Comparison of ENCODE assay signal across 8 cellular contexts in genomic region chr1:232806071-232806510, GRCh38. TPM values are rescaled to one million over a fixed set of nuclear protein-coding genes. Genes with fewer than 3 reads are reported as not detected.
DNase-seq lines count a peak whose midpoint lies in the region; ATAC-seq and TF ChIP-seq lines count a peak whose summit lies in the region.

No MANE protein-coding gene starts in this region.

- H4K8ac ChIP-seq in neuronal stem cell (ENCODE audit: low read depth, low read length): no peak overlapping the region

- POLR2A ChIA-PET in CD8-positive, alpha-beta memory T cell (lab: Charles Lee): no interaction called here

- H2BK120ac ChIP-seq in neuronal stem cell (ENCODE audit: low read depth, low read length): peak overlapping the region; percentile 50

- peak overlapping the region; percentile 87 to 95 (median 89) for H3K4me3 Mint-ChIP-seq in CD8-positive, alpha-beta memory T cell
- H3K4me3 Mint-ChIP-seq in effector memory CD8-positive, alpha-beta T cell: peak overlapping the region; percentile 89

- CTCF ChIA-PET in CD8-positive, alpha-beta memory T cell (lab: Charles Lee): no interaction called here

- H3K27ac Mint-ChIP-seq in CD8-positive, alpha-beta memory T cell: peak overlapping the region; percentile 10 to 75 (median 57)
- H3K27ac Mint-ChIP-seq in effector memory CD8-positive, alpha-beta T cell: peak overlapping the region; percentile 11 to 76

- H3K23ac ChIP-seq in neuronal stem cell (ENCODE audit: low read depth, low read length, poor library complexity): peak overlapping the region; percentile 97

- no peak overlapping the region for H2AFZ ChIP-seq in neuronal stem cell (ENCODE audit: low read length)

- peaks cover 1 to 9% of the 10 kb centered on the region in 2 donors for H3K27me3 Mint-ChIP-seq in CD8-positive, alpha-beta memory T cell
- peaks cover 6 to 12% of the 10 kb centered on the region in 2 donors for H3K27me3 Mint-ChIP-seq in effector memory CD8-positive, alpha-beta T cell

- H4K91ac ChIP-seq in neuronal stem cell (ENCODE audit: low read depth, low read length, poor library complexity): no peak overlapping the region

- H3K27ac ChIP-seq in CD8-positive, alpha-beta memory T cell (ENCODE audit: low read depth, low read length): no peak overlapping the region
- no peak overlapping the region for H3K27ac ChIP-seq in neuronal stem cell (replicated peaks; ENCODE audit: low read length)

- H3K9me3 Mint-ChIP-seq in CD8-positive, alpha-beta memory T cell: peaks cover 19 to 32% (median 29%) of the 10 kb centered on the region in 5 donors
- no peaks in the 10 kb centered on the region for H3K9me3 Mint-ChIP-seq in effector memory CD8-positive, alpha-beta T cell

- WGBS in neuronal stem cell (ENCODE audit: extremely low coverage in 2 of 2, insufficient read length in 2 of 2, insufficient replicate concordance in 1 of 2), 2 donors: no CpG with 5 or more reads among the region's 4 CpGs

- DNase-seq in CD8-positive, alpha-beta memory T cell: no peak
- peak; percentile 63 for DNase-seq in NB4 (ENCODE audit: low read depth)
- no peak for DNase-seq in effector memory CD8-positive, alpha-beta T cell
- DNase-seq in neuronal stem cell (ENCODE audit: low spot score): no peak
- DNase-seq in SW480 (ENCODE audit: low spot score): no peak
- DNase-seq in NCI-H1436 treated with DMSO at 0.1 percent for 48 hours (lab: John Stamatoyannopoulos, UW): no peak
- DNase-seq in ACHN: no peak

- H2AK5ac ChIP-seq in neuronal stem cell (ENCODE audit: low read depth, low read length): peak overlapping the region; percentile 85

- H2BK15ac ChIP-seq in neuronal stem cell (ENCODE audit: low read length): no peak overlapping the region

- peak overlapping the region; percentile 99 for H3K9ac ChIP-seq in neuronal stem cell (ENCODE audit: low read depth, low read length, poor library complexity)

- no peak overlapping the region for H3K14ac ChIP-seq in neuronal stem cell (ENCODE audit: low read length)

- peak overlapping the region; percentile 81 for H3K4me2 ChIP-seq in neuronal stem cell (ENCODE audit: insufficient read depth, low read length, poor library complexity, severe bottlenecking)

- H3K79me1 ChIP-seq in neuronal stem cell (ENCODE audit: low read depth, low read length): no peaks in the 10 kb centered on the region

- H3K36me3 Mint-ChIP-seq in CD8-positive, alpha-beta memory T cell: peaks cover 2 to 22% (median 4%) of the 10 kb centered on the region in 3 donors
- no peaks in the 10 kb centered on the region for H3K36me3 Mint-ChIP-seq in effector memory CD8-positive, alpha-beta T cell (ENCODE audit: insufficient read depth)

- H3K27me3 ChIP-seq in CD8-positive, alpha-beta memory T cell (ENCODE audit: insufficient read depth, low read length, poor library complexity, severe bottlenecking): no peaks in the 10 kb centered on the region
- H3K27me3 ChIP-seq in neuronal stem cell (ENCODE audit: control insufficient read depth in 3 of 3, insufficient read depth in 3 of 3, low read depth in 1 of 3, low read length in 3 of 3): no peaks in the 10 kb centered on the region

- in situ Hi-C loops in ACHN (cut with HindIII; ENCODE audit: low pct_ligation_motif_present, low pct_unique_long_range_greater_than_20kb, low sequenced_read_pairs): no loop called here

- H3K36me3 ChIP-seq in CD8-positive, alpha-beta memory T cell (ENCODE audit: insufficient read depth, low read length): no peaks in the 10 kb centered on the region
- no peaks in the 10 kb centered on the region for H3K36me3 ChIP-seq in neuronal stem cell (replicated peaks in 1 of 2; ENCODE audit: control insufficient read depth in 2 of 2, insufficient read depth in 2 of 2, low read length in 2 of 2)

- H2BK5ac ChIP-seq in neuronal stem cell (ENCODE audit: low read length): peak overlapping the region; percentile 46

- peaks cover 9% of the 10 kb centered on the region for H3K4me1 ChIP-seq in CD8-positive, alpha-beta memory T cell (ENCODE audit: insufficient read depth, low read length)
- peaks cover 0 to 4% of the 10 kb centered on the region in 2 donors for H3K4me1 ChIP-seq in neuronal stem cell (ENCODE audit: control insufficient read depth in 2 of 2, insufficient read depth in 1 of 2, low read depth in 1 of 2, low read length in 2 of 2)

- no peak for ATAC-seq in effector memory CD8-positive, alpha-beta T cell (replicated peaks)
- ATAC-seq in GM18517 (IDR thresholded peaks at IDR 0.05; ENCODE audit: unreplicated experiment): no peak

- peaks cover 20 to 34% (median 24%) of the 10 kb centered on the region in 3 donors for H3K4me1 Mint-ChIP-seq in CD8-positive, alpha-beta memory T cell
- H3K4me1 Mint-ChIP-seq in effector memory CD8-positive, alpha-beta T cell (ENCODE audit: low read depth in 2 of 2): peaks cover 10 to 19% of the 10 kb centered on the region in 2 donors

- no peaks in the 10 kb centered on the region for H3K9me3 ChIP-seq in CD8-positive, alpha-beta memory T cell (ENCODE audit: low read length)
- no peaks in the 10 kb centered on the region for H3K9me3 ChIP-seq in neuronal stem cell (replicated peaks in 1 of 2; ENCODE audit: control insufficient read depth in 2 of 2, insufficient read depth in 1 of 2, low read depth in 1 of 2, low read length in 2 of 2)

- peak overlapping the region; percentile 98 for H3K18ac ChIP-seq in neuronal stem cell (ENCODE audit: low read length)

- no peak overlapping the region for H3K4ac ChIP-seq in neuronal stem cell (ENCODE audit: low read length)

- TF ChIP-seq CTCF in NB4 (IDR thresholded peaks at IDR 0.05; ENCODE audit: low read depth, low read length): no peak

- TF ChIP-seq POLR2A in NB4 (IDR thresholded peaks at IDR 0.05; ENCODE audit: extremely low read depth, insufficient read length): no peak

- peak overlapping the region; percentile 71 for H3K4me3 ChIP-seq in CD8-positive, alpha-beta memory T cell (ENCODE audit: low read length)
- H3K4me3 ChIP-seq in NB4 (ENCODE audit: low read depth, low read length) (peak overlapping the region; percentile 79), neuronal stem cell (ENCODE audit: low read length in 2 of 2) (peak overlapping the region in 1 of 2 donors; percentile 88)

- no peak overlapping the region for H2BK12ac ChIP-seq in neuronal stem cell (ENCODE audit: low read length)

RNA-seq across cellular contexts. Expression of gene MAP10, which starts 0.9 kb away (rescaled TPM):
- total RNA-seq in CD8-positive, alpha-beta memory T cell: 1 to 10 TPM; 1.4 to 1.8 TPM
- polyA plus RNA-seq in CD8-positive, alpha-beta memory T cell: 1.4 TPM
- polyA plus RNA-seq in neuronal stem cell (2013, experiment 1 of 2): 2.5 TPM
- polyA plus RNA-seq in neuronal stem cell (2013, experiment 2 of 2): 2.3 TPM
